Comparison of ENCODE assay signal across 18 cellular contexts in genomic region chr20:48613926-48614325, GRCh38.
"Had no signal": no experiment of that assay in that cellular context is flagged by ENCODE, and none has a peak within 500 bp of the region (broad histone marks: within the 10 kb centered on the region; RNA-seq: fewer than 3 reads in every experiment).

No MANE protein-coding gene starts in this region.

- H3K9me3 ChIP-seq: heart left ventricle, ovary, tibial artery, uterus had no signal

- DNase-seq: effector memory CD4-positive, alpha-beta T cell; heart left ventricle; hippocampal formation; left ventricle myocardium superior; mesendoderm; naive thymus-derived CD4-positive, alpha-beta T cell; right cardiac atrium; stimulated activated CD4-positive, alpha-beta T cell treated with anti-CD3 and anti-CD28 coated beads, Interleukin-2, amount 100 ng/mL, for 48 hours; stimulated activated naive CD4-positive, alpha-beta T cell treated with Interleukin-2 at 50 U/mL for 16 hours; uterus had no signal

- H3K27ac ChIP-seq: heart left ventricle, ovary, tibial artery, uterus had no signal

- H3K9me3 Mint-ChIP-seq: naive thymus-derived CD4-positive, alpha-beta T cell; neural crest cell had no signal

- ATAC-seq: esophagus mucosa; heart left ventricle; left colon; left ventricle myocardium superior; naive thymus-derived CD4-positive, alpha-beta T cell; right cardiac atrium had no signal

- H3K36me3 Mint-ChIP-seq: naive thymus-derived CD4-positive, alpha-beta T cell had no signal

- H3K4me1 ChIP-seq: heart left ventricle, tibial artery, uterus had no signal

- H3K27me3 ChIP-seq: ovary, tibial artery, uterus had no signal

- H3K4me3 ChIP-seq: heart left ventricle, lung, ovary, smooth muscle cell, tibial artery, uterus had no signal

- H3K4me3 Mint-ChIP-seq: naive thymus-derived CD4-positive, alpha-beta T cell; neural crest cell had no signal

- H3K36me3 ChIP-seq: heart left ventricle, ovary, tibial artery, uterus had no signal

- H3K27ac Mint-ChIP-seq: naive thymus-derived CD4-positive, alpha-beta T cell; progenitor cell of endocrine pancreas had no signal
